In the genomic region with DNA sequence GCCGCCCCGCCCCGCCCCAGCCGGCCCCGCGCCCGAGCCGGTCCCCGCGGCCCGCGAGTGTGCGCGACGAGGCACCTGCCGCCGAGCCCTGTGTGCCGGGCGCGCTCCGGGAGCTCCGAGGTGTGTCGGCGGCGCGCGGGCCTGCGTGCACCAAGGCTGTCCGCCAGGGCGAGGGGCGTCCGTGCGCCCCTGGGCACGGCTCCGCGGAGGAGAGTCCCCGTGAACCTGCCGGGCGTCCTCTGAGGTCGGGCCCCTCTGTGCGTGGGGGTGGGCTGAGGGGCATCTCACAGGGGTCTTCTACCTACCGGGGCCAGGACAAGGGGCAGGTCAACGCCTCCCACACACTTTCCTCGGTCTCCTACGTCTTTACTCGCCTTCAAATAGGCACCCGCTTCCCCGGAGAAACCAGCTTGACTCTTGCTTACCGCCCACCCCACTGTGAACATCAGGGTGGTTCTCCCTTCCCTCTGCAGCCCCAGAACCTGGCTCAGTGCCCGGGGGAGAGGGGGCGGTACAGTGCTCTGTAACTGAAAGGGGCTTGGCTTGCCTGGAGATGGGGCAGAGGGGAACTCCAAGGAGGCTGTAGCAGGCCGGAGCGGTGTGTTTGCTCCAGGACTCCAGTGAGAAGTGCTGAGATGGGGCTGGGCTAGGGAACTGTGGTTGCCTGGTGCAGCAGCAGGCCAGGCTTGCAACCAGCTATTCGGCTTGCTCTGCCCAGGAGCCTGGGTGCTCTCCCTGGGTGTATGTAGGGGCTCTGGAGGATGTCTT, we compare ENCODE assay signal across 7 cellular contexts. TPM values are rescaled to one million over a fixed set of nuclear protein-coding genes. Genes with fewer than 3 reads are reported as not detected.
DNase-seq lines count a peak whose midpoint lies in the region; ATAC-seq and TF ChIP-seq lines count a peak whose summit lies in the region.

A gene (minus strand): TSS at position 94 of the 768 bp plus-strand sequence. CDS start 175 bp downstream, outside the sequence.

- H3K27ac ChIP-seq in OCI-LY7 (ENCODE audit: low read depth, low read length, poor library complexity, severe bottlenecking) (peak within 1 kb of the TSS; percentile 89), ovary (no peak within 1 kb of the TSS)

- DNase-seq in OCI-LY7 (ENCODE audit: low spot score) (peak; percentile 73), fibroblast of pulmonary artery (ENCODE audit: low read depth) (no peak), ovary (peak in 4 of 5 donors; percentile 23 to 61 (median 59)), ureter (ENCODE audit: low spot score) (no peak)
- peak; percentile 89 to 90 for DNase-seq in activated T-cell treated with anti-CD3 and anti-CD28 coated beads, Interleukin-2, amount 50 U/mL, for 48 hours

- H3K36me3 ChIP-seq in OCI-LY7 (ENCODE audit: insufficient read depth, low read length) (peaks cover 27% of the 10 kb centered on the region), ovary (no peaks in the 10 kb centered on the region)

- H3K79me2 ChIP-seq in OCI-LY7 (ENCODE audit: insufficient read depth, low read depth, low read length): peaks cover 14% of the 10 kb centered on the region

- POLR2A ChIA-PET in OCI-LY7 (lab: Charles Lee): interaction anchor here (1.3 kb wide), 1 partner anchor 23 kb away, joined by 4 read pairs; no protein-coding TSS in a partner anchor

- H2AFZ ChIP-seq in OCI-LY7 (ENCODE audit: low read length): peak within 1 kb of the TSS; percentile 50

- no peaks in the 10 kb centered on the region for H3K9me3 ChIP-seq in OCI-LY7 (ENCODE audit: low read length)
- no peaks in the 10 kb centered on the region for H3K9me3 ChIP-seq in ovary

- peaks cover 5% of the 10 kb centered on the region for H3K27me3 ChIP-seq in ovary

- no peaks in the 10 kb centered on the region for H3K9me2 ChIP-seq in OCI-LY7 (ENCODE audit: insufficient read depth, low read length)

- intact Hi-C loops in OCI-LY7 (cut with micrococcal nuclease; ENCODE audit: unreplicated experiment): loop anchor here (1.0 to 10.0 kb wide), 3 partner anchors 98 to 355 kb away; a partner anchor contains a TSS
- intact Hi-C loops in ovary (cut with DNase I): loop anchor here in 2 of 4 donors (5.0 to 10.0 kb wide), 2 partner anchors 205 to 442 kb away; a partner anchor contains a TSS

- peak within 1 kb of the TSS; percentile 96 for H3K4me2 ChIP-seq in OCI-LY7 (ENCODE audit: low read length)

- H4K20me1 ChIP-seq in OCI-LY7 (ENCODE audit: insufficient read depth, low read length): no peaks in the 10 kb centered on the region

- H3K4me1 ChIP-seq in OCI-LY7 (ENCODE audit: insufficient read depth, low read length, poor library complexity, severe bottlenecking) (peaks cover 35% of the 10 kb centered on the region), ovary (ENCODE audit: insufficient read depth) (peaks cover 16% of the 10 kb centered on the region)

- no TSS peak for BruUV-seq in OCI-LY7 (replicated peaks; lab: Mats Ljungman, UMichigan)

- TF ChIP-seq EP300 in ovary (IDR thresholded peaks at IDR 0.05): no peak

- WGBS in ovary, 3 donors: 3 to 6% (median 4%) methylated on average over 31 to 54 of the region's 54 CpGs

- TF ChIP-seq POLR2A in GM15510 (IDR thresholded peaks at IDR 0.05; ENCODE audit: borderline replicate concordance, extremely low read depth, insufficient read length) (peak; percentile 36), ovary (IDR thresholded peaks at IDR 0.05) (no peak)

- ATAC-seq in HG03565 (IDR thresholded peaks at IDR 0.05; ENCODE audit: unreplicated experiment): peak; percentile 14

- H3K4me3 ChIP-seq in OCI-LY7 (ENCODE audit: low read depth, low read length, poor library complexity, severe bottlenecking): peak within 1 kb of the TSS; percentile 82
- peak within 1 kb of the TSS; percentile 50 for H3K4me3 ChIP-seq in fibroblast of pulmonary artery (replicated peaks; ENCODE audit: low read depth, low read length)
- H3K4me3 ChIP-seq in ovary: peak within 1 kb of the TSS; percentile 83

- 0 out of 2 replicates have a peak, but pooled peaks have one; percentile 16 for TF ChIP-seq CTCF in OCI-LY7 (conservative IDR thresholded peaks at IDR 0.05; ENCODE audit: low read length)
- no peak for TF ChIP-seq CTCF in fibroblast of pulmonary artery (IDR thresholded peaks at IDR 0.05; ENCODE audit: low read length, missing control alignments)
- TF ChIP-seq CTCF in ovary (IDR thresholded peaks at IDR 0.05): no peak

- CTCF ChIA-PET in OCI-LY7 (lab: Charles Lee; ENCODE audit: unreplicated experiment): interaction anchor here (0.9 to 1.2 kb wide), 3 partner anchors 81 to 140 kb away, joined by 3 to 4 read pairs (median 3); no protein-coding TSS in a partner anchor

RNA-seq across cellular contexts. Expression of the gene that starts here (rescaled TPM):
- 3.1 and 12.0 TPM in 2 replicates for total RNA-seq in OCI-LY7 (2014; rRNA removed; shearing (Covaris generic))
- total RNA-seq in OCI-LY7 (2022) (11.9 and 13.3 TPM in 2 replicates), ovary (1 to 10 TPM in 2 of 7 donors, under 1 TPM in 5; 0.20 to 3.1 (median 0.65) TPM), ureter (17.4 TPM)
- under 1 TPM; 0.27 to 0.50 TPM for polyA plus RNA-seq in ovary

Comparison
In these comparisons a context has a peak if more than half of its experiments do, and no peak if none do; other contexts are left out.
1. DNase-seq: peak in OCI-LY7 (single experiment), activated T-cell treated with anti-CD3 and anti-CD28 coated beads, Interleukin-2, amount 50 U/mL, for 48 hours (2 of 2) and ovary (4 of 5); none in fibroblast of pulmonary artery (single experiment) and ureter (single experiment).
2. Peak in every context shown above with its lines, with median percentiles within 50 percentile points of each other: H3K4me3 ChIP-seq.